Comparison of ENCODE assay signal across 1 cellular context in genomic region chr10:75180592-75180991, GRCh38.
TF ChIP-seq lines count a peak whose summit lies in the region.

No MANE protein-coding gene starts in this region.

TF ChIP-seq in IMR-90, 13 proteins besides CTCF, POLR2A, EP300 and RAD21:
- TF ChIP-seq MAZ (IDR thresholded peaks at IDR 0.05; ENCODE audit: borderline replicate concordance, low read depth, low read length) (no peak), CEBPB (IDR thresholded peaks at IDR 0.05; ENCODE audit: low read depth, low read length) (no peak), FOS (IDR thresholded peaks at IDR 0.05; ENCODE audit: low read depth, low read length) (no peak), CHD1 (IDR thresholded peaks at IDR 0.05; ENCODE audit: low read depth, low read length) (no peak), USF2 (IDR thresholded peaks at IDR 0.05; ENCODE audit: low read depth, low read length) (no peak), NFE2L2 (IDR thresholded peaks at IDR 0.05; ENCODE audit: low read depth, low read length) (no peak), MAFK (IDR thresholded peaks at IDR 0.05; ENCODE audit: low read depth, low read length) (no peak), RFX5 (IDR thresholded peaks at IDR 0.05; ENCODE audit: low read depth, low read length) (no peak), SMC3 (IDR thresholded peaks at IDR 0.05; ENCODE audit: low read depth, low read length) (no peak), BHLHE40 (IDR thresholded peaks at IDR 0.05; ENCODE audit: low read depth, low read length) (no peak), ELK1 (IDR thresholded peaks at IDR 0.05; ENCODE audit: borderline replicate concordance, low read depth, low read length) (no peak), MXI1 (IDR thresholded peaks at IDR 0.05; ENCODE audit: borderline replicate concordance, low read depth, low read length) (no peak), RCOR1 (IDR thresholded peaks at IDR 0.05; ENCODE audit: insufficient replicate concordance, low read length) (no peak)
